In the genomic region with DNA sequence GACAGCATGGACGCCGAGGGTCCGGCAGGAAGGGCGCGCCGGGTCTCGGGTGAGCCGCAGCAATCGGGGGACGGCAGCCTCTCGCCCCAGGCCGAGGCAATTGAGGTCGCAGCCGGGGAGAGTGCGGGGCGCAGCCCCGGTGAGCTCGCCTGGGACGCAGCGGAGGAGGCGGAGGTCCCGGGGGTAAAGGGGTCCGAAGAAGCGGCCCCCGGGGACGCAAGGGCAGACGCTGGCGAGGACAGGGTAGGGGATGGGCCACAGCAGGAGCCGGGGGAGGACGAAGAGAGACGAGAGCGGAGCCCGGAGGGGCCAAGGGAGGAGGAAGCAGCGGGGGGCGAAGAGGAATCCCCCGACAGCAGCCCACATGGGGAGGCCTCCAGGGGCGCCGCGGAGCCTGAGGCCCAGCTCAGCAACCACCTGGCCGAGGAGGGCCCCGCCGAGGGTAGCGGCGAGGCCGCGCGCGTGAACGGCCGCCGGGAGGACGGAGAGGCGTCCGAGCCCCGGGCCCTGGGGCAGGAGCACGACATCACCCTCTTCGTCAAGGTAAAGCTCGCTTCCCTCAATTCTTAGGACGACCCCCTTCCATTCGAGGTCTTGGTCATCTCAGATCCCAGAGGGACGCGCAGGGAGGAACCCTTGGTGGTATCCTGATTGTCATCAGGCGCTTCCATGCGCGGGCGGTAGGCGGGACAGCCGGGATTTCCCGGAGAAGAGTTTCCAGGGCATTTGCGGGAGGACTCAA, we compare ENCODE assay signal across 9 cellular contexts. TPM values are rescaled to one million over a fixed set of nuclear protein-coding genes. Genes with fewer than 3 reads are reported as not detected.
DNase-seq lines count a peak whose midpoint lies in the region; ATAC-seq and TF ChIP-seq lines count a peak whose summit lies in the region.
"Had no signal": no experiment of that assay in that cellular context is flagged by ENCODE, and none has a peak within 500 bp of the region (broad histone marks: within the 10 kb centered on the region; RNA-seq: fewer than 3 reads in every experiment).

No MANE protein-coding gene starts in this region.

- ATAC-seq in mucosa of descending colon (peak; percentile 49), HG03571 (IDR thresholded peaks at IDR 0.05; ENCODE audit: unreplicated experiment) (no peak), GM21786 (IDR thresholded peaks at IDR 0.05; ENCODE audit: unreplicated experiment) (no peak), GM18868 (IDR thresholded peaks at IDR 0.05; ENCODE audit: unreplicated experiment) (no peak)

- H3K36me3 ChIP-seq in mucosa of descending colon (ENCODE audit: low read depth): no peaks in the 10 kb centered on the region

- TF ChIP-seq CTCF in dorsolateral prefrontal cortex (IDR thresholded peaks at IDR 0.05 in 54 of 56, conservative IDR thresholded peaks at IDR 0.05 in 2 of 56; ENCODE audit: low read depth in 1 of 56, partially characterized antibody in 56 of 56) (no peak), mucosa of descending colon (IDR thresholded peaks at IDR 0.05) (no peak)

- H3K4me1 ChIP-seq in mucosa of descending colon (ENCODE audit: low read depth): peaks cover 10% of the 10 kb centered on the region

- intact Hi-C loops in dorsolateral prefrontal cortex (cut with DNase I): no loop called here
- intact Hi-C loops in mucosa of descending colon (cut with DNase I, micrococcal nuclease): no loop called here

- H3K27ac ChIP-seq in dorsolateral prefrontal cortex: no peak overlapping the region

- H3K27me3 ChIP-seq in dorsolateral prefrontal cortex: peaks cover 5 to 81% (median 64%) of the 10 kb centered on the region in 45 donors

- H3K4me3 ChIP-seq in dorsolateral prefrontal cortex (peak overlapping the region in 47 of 59 donors; percentile 1 to 55 (median 27)), mucosa of descending colon (no peak overlapping the region)

- DNase-seq in stimulated activated CD4-positive, alpha-beta T cell treated with anti-CD3 and anti-CD28 coated beads, Interleukin-15, amount 100 ng/mL, for 24 hours: peak; percentile 18
- DNase-seq in stimulated activated CD4-positive, alpha-beta T cell treated with anti-CD3 and anti-CD28 coated beads, Interleukin-2, amount 100 ng/mL, for 48 hours: no peak
- DNase-seq in dorsolateral prefrontal cortex (no peak), mucosa of descending colon (peak in 1 of 3 donors; percentile 56), HCEC 1CT (no peak)
- DNase-seq: head of caudate nucleus had no signal

- no peaks in the 10 kb centered on the region for H3K9me3 ChIP-seq in mucosa of descending colon

RNA-seq across cellular contexts. Expression of gene CLIC6, which starts 1.6 kb away (rescaled TPM):
- total RNA-seq in dorsolateral prefrontal cortex: 1 to 10 TPM in 2 of 120 experiments, under 1 TPM in 64, not detected in 54; 0.10 to 3.1 (median 0.29) TPM
- 1 to 10 TPM in 2 of 3 donors, under 1 TPM in 1; 0.96 to 4.8 (median 3.0) TPM for total RNA-seq in mucosa of descending colon

RNA-seq across cellular contexts. Expression of gene RCAN1, which starts 55.5 kb away (rescaled TPM):
- total RNA-seq in dorsolateral prefrontal cortex: 10 to 100 TPM; 37.2 to 79.7 (median 53.2) TPM
- 10 to 100 TPM; 44.4 to 55.2 (median 50.7) TPM for total RNA-seq in mucosa of descending colon
